8 cellular contexts compared by ENCODE assay signal in genomic region chr21:41283211-41283818, GRCh38. TPM values are rescaled to one million over a fixed set of nuclear protein-coding genes. Genes with fewer than 3 reads are reported as not detected.
A peak's percentile ranks its signal among the peaks of the same experiment; 100 is the strongest.
DNase-seq lines count a peak whose midpoint lies in the region; ATAC-seq and TF ChIP-seq lines count a peak whose summit lies in the region.

No MANE protein-coding gene starts in this region.

- ATAC-seq in activated CD8-positive, alpha-beta memory T cell treated with anti-CD3 and anti-CD28 coated beads, Interleukin-2, amount 10 ng/mL, durations not matched to agents 7 days and 5 days = peak; percentile 94
- ATAC-seq in GM21825 (IDR thresholded peaks at IDR 0.05; ENCODE audit: unreplicated experiment) = no peak

- H3K27ac Mint-ChIP-seq in activated CD8-positive, alpha-beta memory T cell treated with anti-CD3 and anti-CD28 coated beads, Interleukin-2, amount 10 ng/mL, durations not matched to agents 7 days and 5 days = no peak overlapping the region
- H3K27ac Mint-ChIP-seq in neural crest cell (ENCODE audit: unreplicated experiment) = no peak overlapping the region

- no peak overlapping the region for H3K4me3 ChIP-seq in fibroblast of mammary gland (ENCODE audit: control insufficient read depth, low read depth, low read length)

- peak; percentile 93 for TF ChIP-seq CTCF in fibroblast of mammary gland (conservative IDR thresholded peaks at IDR 0.05; ENCODE audit: control insufficient read depth, insufficient read depth, low read depth, low read length)
- TF ChIP-seq CTCF in neural crest cell (conservative IDR thresholded peaks at IDR 0.05) = peak; percentile 91

- H3K9me3 Mint-ChIP-seq in activated CD8-positive, alpha-beta memory T cell treated with anti-CD3 and anti-CD28 coated beads, Interleukin-2, amount 10 ng/mL, durations not matched to agents 7 days and 5 days (ENCODE audit: low read depth) = no peaks in the 10 kb centered on the region
- H3K9me3 Mint-ChIP-seq in neural crest cell = no peaks in the 10 kb centered on the region

- no peaks in the 10 kb centered on the region for H3K4me1 Mint-ChIP-seq in activated CD8-positive, alpha-beta memory T cell treated with anti-CD3 and anti-CD28 coated beads, Interleukin-2, amount 10 ng/mL, durations not matched to agents 7 days and 5 days
- H3K4me1 Mint-ChIP-seq in neural crest cell = peaks cover 7% of the 10 kb centered on the region

- DNase-seq in activated gamma-delta T cell treated with Interleukin-2 at 50 U/mL for 16 hours = peak; percentile 45
- DNase-seq in activated gamma-delta T cell (lab: John Stamatoyannopoulos, UW) = no peak
- peak; percentile 76 for DNase-seq in HT-29 (ENCODE audit: low spot score)
- peak; percentile 27 for DNase-seq in NCI-H774 (lab: John Stamatoyannopoulos, UW)
- DNase-seq in activated CD8-positive, alpha-beta memory T cell treated with anti-CD3 and anti-CD28 coated beads, Interleukin-2, amount 10 ng/mL, durations not matched to agents 7 days and 5 days = peak; percentile 59
- peak; percentile 90 for DNase-seq in fibroblast of mammary gland (ENCODE audit: low read depth)
- DNase-seq in neural crest cell (ENCODE audit: low read depth, low spot score) = peak; percentile 33

- peaks cover 30% of the 10 kb centered on the region for H3K27me3 Mint-ChIP-seq in activated CD8-positive, alpha-beta memory T cell treated with anti-CD3 and anti-CD28 coated beads, Interleukin-2, amount 10 ng/mL, durations not matched to agents 7 days and 5 days
- peaks cover 7% of the 10 kb centered on the region for H3K27me3 Mint-ChIP-seq in neural crest cell (ENCODE audit: low read depth)

- H3K36me3 Mint-ChIP-seq in activated CD8-positive, alpha-beta memory T cell treated with anti-CD3 and anti-CD28 coated beads, Interleukin-2, amount 10 ng/mL, durations not matched to agents 7 days and 5 days = no peaks in the 10 kb centered on the region
- H3K36me3 Mint-ChIP-seq in neural crest cell (ENCODE audit: low read depth) = no peaks in the 10 kb centered on the region

- CTCF ChIA-PET in activated CD8-positive, alpha-beta memory T cell treated with anti-CD3 and anti-CD28 coated beads, Interleukin-2, amount 10 ng/mL, durations not matched to agents 7 days and 5 days (lab: Charles Lee) = interaction anchor here (0.7 to 2.4 kb wide), 45 partner anchors 9 to 825 kb away, joined by 3 to 13 read pairs (median 5); partner anchors contain the start of gene MX2

- no peak overlapping the region for H3K4me3 Mint-ChIP-seq in activated CD8-positive, alpha-beta memory T cell treated with anti-CD3 and anti-CD28 coated beads, Interleukin-2, amount 10 ng/mL, durations not matched to agents 7 days and 5 days
- no peak overlapping the region for H3K4me3 Mint-ChIP-seq in neural crest cell

RNA-seq across cellular contexts. Expression of gene FAM3B, which starts 33.3 kb away (rescaled TPM):
- not detected in 2 replicates for total RNA-seq in HT-29 (2014; rRNA removed; shearing (Covaris generic))
- total RNA-seq in activated CD8-positive, alpha-beta memory T cell treated with anti-CD3 and anti-CD28 coated beads, Interleukin-2, amount 10 ng/mL, durations not matched to agents 7 days and 5 days = not detected
- 0.23 TPM in 1 of 2 replicates, not detected in the other for total RNA-seq in neural crest cell
